In genomic region chr6:31580807-31581437, GRCh38 we compare ENCODE assay signal across 8 cellular contexts. TPM values are rescaled to one million over a fixed set of nuclear protein-coding genes. Genes with fewer than 3 reads are reported as not detected.
DNase-seq lines count a peak whose midpoint lies in the region; ATAC-seq and TF ChIP-seq lines count a peak whose summit lies in the region.

No MANE protein-coding gene starts in this region.

- TF ChIP-seq CTCF in coronary artery (IDR thresholded peaks at IDR 0.05) (peak; percentile 98), liver (IDR thresholded peaks at IDR 0.05; ENCODE audit: low read depth, low read length, missing input control) (peak; percentile 91)

- no peaks in the 10 kb centered on the region for H3K9me3 ChIP-seq in liver (ENCODE audit: control insufficient read depth in 4 of 4, low read length in 3 of 4)

- peaks cover 0 to 16% (median 6%) of the 10 kb centered on the region in 4 donors for H3K4me1 ChIP-seq in liver (ENCODE audit: control insufficient read depth in 4 of 4, insufficient read depth in 4 of 4, low read length in 3 of 4)

- ATAC-seq in HG03097 (IDR thresholded peaks at IDR 0.05; ENCODE audit: low FRiP score, unreplicated experiment) = peak; percentile 58

- H3K27me3 ChIP-seq in liver (ENCODE audit: control insufficient read depth in 4 of 4, insufficient read depth in 4 of 4, low read length in 3 of 4) = no peaks in the 10 kb centered on the region

- WGBS in liver = under 1% methylated on average over 63 of the region's 63 CpGs

- peak; percentile 78 for DNase-seq in NK-92 treated with Interleukin-12 subunit alpha and Interleukin-12 subunit beta, amount 100 ng/mL, for 24 hours (lab: John Stamatoyannopoulos, UW)
- no peak for DNase-seq in NK-92 (lab: John Stamatoyannopoulos, UW; ENCODE audit: unreplicated experiment)
- DNase-seq in NCI-H345 (lab: John Stamatoyannopoulos, UW) = peak; percentile 71
- peak; percentile 86 to 89 for DNase-seq in activated CD4-positive, alpha-beta T cell treated with anti-CD3 and anti-CD28 coated beads for 4 hours
- no peak for DNase-seq in coronary artery (ENCODE audit: low spot score)
- DNase-seq in stimulated activated CD4-positive, alpha-beta T cell treated with anti-CD3 and anti-CD28 coated beads, Interleukin-4, amount 100 ng/mL, for 1 hour = peak; percentile 92

- peak overlapping the region; percentile 83 for H3K4me3 ChIP-seq in coronary artery
- peak overlapping the region; percentile 74 to 80 (median 78) for H3K4me3 ChIP-seq in liver (ENCODE audit: low read depth in 1 of 3, low read length in 3 of 3)

- no peaks in the 10 kb centered on the region for H3K36me3 ChIP-seq in liver (ENCODE audit: control insufficient read depth in 4 of 4, insufficient read depth in 3 of 4, low read depth in 1 of 4, low read length in 3 of 4)

- peak; percentile 76 to 82 for TF ChIP-seq RAD21 in liver (IDR thresholded peaks at IDR 0.05)

- H3K27ac ChIP-seq in coronary artery (peak overlapping the region; percentile 46 to 82), liver (ENCODE audit: low read depth in 1 of 2, low read length in 2 of 2) (peak overlapping the region; percentile 63 to 73)

- H3K9ac ChIP-seq in liver (ENCODE audit: low read depth in 1 of 2, low read length in 2 of 2) = peak overlapping the region; percentile 64 to 83

TF ChIP-seq in liver, 16 proteins besides CTCF, POLR2A, EP300 and RAD21:
- TF ChIP-seq GABPA (IDR thresholded peaks at IDR 0.05 in 1 of 2, conservative IDR thresholded peaks at IDR 0.05 in 1 of 2) = no peak
- no peak for TF ChIP-seq TAF1 (conservative IDR thresholded peaks at IDR 0.05)
- TF ChIP-seq YY1 (IDR thresholded peaks at IDR 0.05) = peak; percentile 33
- no peak for TF ChIP-seq REST (IDR thresholded peaks at IDR 0.05)
- TF ChIP-seq EGR1 (IDR thresholded peaks at IDR 0.05; ENCODE audit: low read depth in 2 of 2) = no peak
- TF ChIP-seq RXRA (IDR thresholded peaks at IDR 0.05) = no peak
- TF ChIP-seq JUND (IDR thresholded peaks at IDR 0.05) = no peak
- TF ChIP-seq SP1 (IDR thresholded peaks at IDR 0.05) = peak; percentile 22
- peak in 1 of 2 donors; percentile 2 for TF ChIP-seq HNF4A (conservative IDR thresholded peaks at IDR 0.05)
- TF ChIP-seq HNF4G (IDR thresholded peaks at IDR 0.05) = no peak
- TF ChIP-seq FOXA1 (IDR thresholded peaks at IDR 0.05) = no peak

RNA-seq across cellular contexts. Expression of gene LTB, which starts 1.3 kb away (rescaled TPM):
- 1 to 10 TPM in 1 of 2 donors, under 1 TPM in 1; 0.67 to 5.3 TPM for total RNA-seq in liver
- 1 to 10 TPM; 1.4 to 1.7 TPM for polyA plus RNA-seq in liver

RNA-seq across cellular contexts. Expression of gene LST1, which starts 5.2 kb away (rescaled TPM):
- total RNA-seq in liver = 10 to 100 TPM; 10.4 to 24.6 TPM
- polyA plus RNA-seq in liver = 10 to 100 TPM; 11.6 to 15.3 TPM

RNA-seq across cellular contexts. Expression of gene TNF, which starts 5.6 kb away (rescaled TPM):
- under 1 TPM; 0.19 to 0.42 TPM for total RNA-seq in liver
- polyA plus RNA-seq in liver = under 1 TPM in 1 of 2 donors, not detected in 1; 0.06 TPM

RNA-seq across cellular contexts. Expression of gene LTA, which starts 8.8 kb away (rescaled TPM):
- not detected for total RNA-seq in liver
- polyA plus RNA-seq in liver = under 1 TPM in 1 of 2 donors, not detected in 1; 0.05 TPM

RNA-seq across cellular contexts. Expression of gene NCR3, which starts 11.9 kb away (rescaled TPM):
- under 1 TPM in 1 of 2 donors, not detected in 1; 0.42 TPM for total RNA-seq in liver
- under 1 TPM; 0.14 to 0.71 TPM for polyA plus RNA-seq in liver

Comparison
In these comparisons a context has a peak if more than half of its experiments do, and no peak if none do; other contexts are left out.
1. DNase-seq: peak in NK-92 treated with Interleukin-12 subunit alpha and Interleukin-12 subunit beta, amount 100 ng/mL, for 24 hours (single experiment), NCI-H345 (single experiment), activated CD4-positive, alpha-beta T cell treated with anti-CD3 and anti-CD28 coated beads for 4 hours (2 of 2) and stimulated activated CD4-positive, alpha-beta T cell treated with anti-CD3 and anti-CD28 coated beads, Interleukin-4, amount 100 ng/mL, for 1 hour (single experiment); none in NK-92 (single experiment) and coronary artery (single experiment).